Comparison of ENCODE assay signal across 8 cellular contexts in the genomic region with DNA sequence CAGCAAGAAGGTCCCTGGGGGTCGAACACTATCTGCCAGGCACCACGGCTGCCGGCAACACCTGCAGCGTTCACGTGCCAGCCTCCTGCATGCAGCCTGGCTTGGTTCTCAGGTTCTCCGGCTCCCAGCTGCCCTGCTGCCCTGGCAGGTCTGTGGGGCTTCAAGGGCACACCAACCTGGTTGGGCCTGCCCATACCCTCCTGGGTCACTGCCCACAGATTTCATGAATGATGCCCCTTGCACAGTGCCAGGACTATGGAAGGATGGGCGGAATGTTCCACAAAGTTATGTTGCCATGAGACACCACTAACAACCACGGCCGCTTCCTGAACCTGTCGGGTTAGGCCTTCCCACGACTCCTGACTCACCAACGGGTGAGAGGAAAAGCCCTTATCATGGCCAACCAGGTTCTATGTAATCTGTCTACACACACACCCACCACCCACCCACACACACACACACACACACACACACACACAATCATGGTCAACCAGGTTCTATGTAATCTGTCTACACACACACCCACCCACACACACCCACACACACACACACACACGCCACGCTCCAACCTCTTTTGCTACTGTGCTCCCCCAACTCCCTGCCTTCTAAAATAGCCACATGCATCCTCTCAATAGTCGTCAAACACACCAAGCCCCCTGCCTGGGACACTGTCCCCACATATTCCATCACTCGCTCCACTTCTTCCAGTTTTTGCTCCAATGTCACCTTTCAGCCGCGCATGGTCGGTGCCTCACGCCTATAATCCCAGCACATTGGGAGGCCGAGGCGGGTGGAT. TPM values are rescaled to one million over a fixed set of nuclear protein-coding genes. Genes with fewer than 3 reads are reported as not detected.
A peak's percentile ranks its signal among the peaks of the same experiment; 100 is the strongest.
DNase-seq lines count a peak whose midpoint lies in the region; ATAC-seq, FAIRE-seq and TF ChIP-seq lines count a peak whose summit lies in the region.

No MANE protein-coding gene starts in this region.

- POLR2A ChIA-PET in activated naive CD8-positive, alpha-beta T cell treated with anti-CD3 and anti-CD28 coated beads, Interleukin-2, amount 10 ng/mL, durations not matched to agents 7 days and 5 days (lab: Charles Lee): no interaction called here

- no peak overlapping the region for H3K27ac Mint-ChIP-seq in activated CD8-positive, alpha-beta memory T cell treated with anti-CD3 and anti-CD28 coated beads, Interleukin-2, amount 10 ng/mL, durations not matched to agents 7 days and 5 days
- H3K27ac Mint-ChIP-seq in activated naive CD8-positive, alpha-beta T cell treated with anti-CD3 and anti-CD28 coated beads, Interleukin-2, amount 10 ng/mL, durations not matched to agents 7 days and 5 days: peak overlapping the region; percentile 54

- peak overlapping the region in 4 of 5 donors; percentile 2 to 57 (median 48) for H3K9ac ChIP-seq in subcutaneous abdominal adipose tissue (ENCODE audit: low read length in 5 of 5)

- H3K4me1 Mint-ChIP-seq in activated CD8-positive, alpha-beta memory T cell treated with anti-CD3 and anti-CD28 coated beads, Interleukin-2, amount 10 ng/mL, durations not matched to agents 7 days and 5 days: peaks cover 9% of the 10 kb centered on the region
- peaks cover 15% of the 10 kb centered on the region for H3K4me1 Mint-ChIP-seq in activated naive CD8-positive, alpha-beta T cell treated with anti-CD3 and anti-CD28 coated beads, Interleukin-2, amount 10 ng/mL, durations not matched to agents 7 days and 5 days

- peaks cover 53 to 99% (median 95%) of the 10 kb centered on the region in 5 donors for H3K4me1 ChIP-seq in subcutaneous abdominal adipose tissue (ENCODE audit: control insufficient read depth in 5 of 5, insufficient read depth in 5 of 5, low read length in 5 of 5)

- H3K27me3 ChIP-seq in kidney epithelial cell (ENCODE audit: control insufficient read depth, insufficient read depth, low read length) (no peaks in the 10 kb centered on the region), subcutaneous abdominal adipose tissue (ENCODE audit: control insufficient read depth in 5 of 5, insufficient read depth in 4 of 5, low read length in 5 of 5) (no peaks in the 10 kb centered on the region)

- H3K36me3 ChIP-seq in kidney epithelial cell (ENCODE audit: control insufficient read depth, insufficient read depth, low read length): no peaks in the 10 kb centered on the region
- H3K36me3 ChIP-seq in subcutaneous abdominal adipose tissue (ENCODE audit: control insufficient read depth in 5 of 5, insufficient read depth in 5 of 5, low read length in 5 of 5): peaks cover 0 to 13% (median 0%) of the 10 kb centered on the region in 5 donors

- H3K4me3 Mint-ChIP-seq in activated CD8-positive, alpha-beta memory T cell treated with anti-CD3 and anti-CD28 coated beads, Interleukin-2, amount 10 ng/mL, durations not matched to agents 7 days and 5 days: no peak overlapping the region
- no peak overlapping the region for H3K4me3 Mint-ChIP-seq in activated naive CD8-positive, alpha-beta T cell treated with anti-CD3 and anti-CD28 coated beads, Interleukin-2, amount 10 ng/mL, durations not matched to agents 7 days and 5 days

- peak; percentile 47 for ATAC-seq in activated CD8-positive, alpha-beta memory T cell treated with anti-CD3 and anti-CD28 coated beads, Interleukin-2, amount 10 ng/mL, durations not matched to agents 7 days and 5 days
- ATAC-seq in activated naive CD8-positive, alpha-beta T cell treated with anti-CD3 and anti-CD28 coated beads, Interleukin-2, amount 10 ng/mL, durations not matched to agents 7 days and 5 days (ENCODE audit: low read depth): peak; percentile 27
- no peak for ATAC-seq in HG03442 (IDR thresholded peaks at IDR 0.05; ENCODE audit: unreplicated experiment)

- H3K9me3 ChIP-seq in subcutaneous abdominal adipose tissue (ENCODE audit: control insufficient read depth in 5 of 5, low read length in 5 of 5): no peaks in the 10 kb centered on the region

- no peak overlapping the region for H3K4me3 ChIP-seq in kidney epithelial cell (ENCODE audit: low read depth, low read length)
- peak overlapping the region in 1 of 5 donors; percentile 21 for H3K4me3 ChIP-seq in subcutaneous abdominal adipose tissue (ENCODE audit: low read depth in 1 of 5, low read length in 5 of 5)

- no peaks in the 10 kb centered on the region for H3K36me3 Mint-ChIP-seq in activated CD8-positive, alpha-beta memory T cell treated with anti-CD3 and anti-CD28 coated beads, Interleukin-2, amount 10 ng/mL, durations not matched to agents 7 days and 5 days
- H3K36me3 Mint-ChIP-seq in activated naive CD8-positive, alpha-beta T cell treated with anti-CD3 and anti-CD28 coated beads, Interleukin-2, amount 10 ng/mL, durations not matched to agents 7 days and 5 days: no peaks in the 10 kb centered on the region

- peak overlapping the region; percentile 98 for H3K27ac ChIP-seq in subcutaneous abdominal adipose tissue (ENCODE audit: low read depth, low read length)

- no peaks in the 10 kb centered on the region for H3K9me3 Mint-ChIP-seq in activated CD8-positive, alpha-beta memory T cell treated with anti-CD3 and anti-CD28 coated beads, Interleukin-2, amount 10 ng/mL, durations not matched to agents 7 days and 5 days (ENCODE audit: low read depth)
- H3K9me3 Mint-ChIP-seq in activated naive CD8-positive, alpha-beta T cell treated with anti-CD3 and anti-CD28 coated beads, Interleukin-2, amount 10 ng/mL, durations not matched to agents 7 days and 5 days: no peaks in the 10 kb centered on the region

- no peak for DNase-seq in activated CD8-positive, alpha-beta memory T cell treated with anti-CD3 and anti-CD28 coated beads, Interleukin-2, amount 10 ng/mL, durations not matched to agents 7 days and 5 days
- DNase-seq in activated CD8-positive, alpha-beta memory T cell treated with anti-CD3 and anti-CD28 coated beads for 24 hours: no peak
- no peak for DNase-seq in activated naive CD8-positive, alpha-beta T cell treated with anti-CD3 and anti-CD28 coated beads, Interleukin-2, amount 10 ng/mL, durations not matched to agents 7 days and 5 days
- DNase-seq in kidney epithelial cell (ENCODE audit: low read depth) (peak; percentile 90), GM19239 (ENCODE audit: insufficient read length, low spot score) (no peak), NCI-H1417 (lab: John Stamatoyannopoulos, UW) (no peak)

- no peak for TF ChIP-seq CTCF in kidney epithelial cell (IDR thresholded peaks at IDR 0.05; ENCODE audit: insufficient read depth, low read length, poor library complexity, severe bottlenecking)

- H3K27me3 Mint-ChIP-seq in activated CD8-positive, alpha-beta memory T cell treated with anti-CD3 and anti-CD28 coated beads, Interleukin-2, amount 10 ng/mL, durations not matched to agents 7 days and 5 days: no peaks in the 10 kb centered on the region
- peaks cover 3% of the 10 kb centered on the region for H3K27me3 Mint-ChIP-seq in activated naive CD8-positive, alpha-beta T cell treated with anti-CD3 and anti-CD28 coated beads, Interleukin-2, amount 10 ng/mL, durations not matched to agents 7 days and 5 days

- CTCF ChIA-PET in activated CD8-positive, alpha-beta memory T cell treated with anti-CD3 and anti-CD28 coated beads, Interleukin-2, amount 10 ng/mL, durations not matched to agents 7 days and 5 days (lab: Charles Lee): no interaction called here

- FAIRE-seq in GM19239 (lab: Jason Lieb, UNC): no peak

RNA-seq across cellular contexts. Expression of gene HSPG2, which starts 32.2 kb away (rescaled TPM):
- total RNA-seq in activated CD8-positive, alpha-beta memory T cell treated with anti-CD3 and anti-CD28 coated beads, Interleukin-2, amount 10 ng/mL, durations not matched to agents 7 days and 5 days: 1 to 10 TPM; 1.0 to 2.5 TPM
- 1 to 10 TPM; 6.7 to 9.5 TPM for total RNA-seq in activated naive CD8-positive, alpha-beta T cell treated with anti-CD3 and anti-CD28 coated beads, Interleukin-2, amount 10 ng/mL, durations not matched to agents 7 days and 5 days
- total RNA-seq in kidney epithelial cell: 122 and 152 TPM in 2 replicates

Comparison
In these comparisons a context has a peak if more than half of its experiments do, and no peak if none do; other contexts are left out.
1. RNA of gene HSPG2, which starts 32.2 kb away (total RNA-seq): 122 to 152 TPM in kidney epithelial cell; 6.7 to 9.5 TPM in activated naive CD8-positive, alpha-beta T cell treated with anti-CD3 and anti-CD28 coated beads, Interleukin-2, amount 10 ng/mL, durations not matched to agents 7 days and 5 days and 1.0 to 2.5 TPM in activated CD8-positive, alpha-beta memory T cell treated with anti-CD3 and anti-CD28 coated beads, Interleukin-2, amount 10 ng/mL, durations not matched to agents 7 days and 5 days; every median in the first group is over 10 times any median in the second.